In genomic region chr18:58615150-58616132, GRCh38 we compare ENCODE assay signal across 8 cellular contexts. TPM values are rescaled to one million over a fixed set of nuclear protein-coding genes. Genes with fewer than 3 reads are reported as not detected.
DNase-seq lines count a peak whose midpoint lies in the region; ATAC-seq and TF ChIP-seq lines count a peak whose summit lies in the region.

No MANE protein-coding gene starts in this region.

- intact Hi-C loops in activated CD8-positive, alpha-beta T cell treated with anti-CD3 and anti-CD28 coated beads for 36 hours (cut with micrococcal nuclease), result loop anchor here (5.0 kb wide), 3 partner anchors 37 to 73 kb away; partner anchors contain the start of gene MALT1

- CTCF ChIA-PET in activated CD8-positive, alpha-beta T cell treated with anti-CD3 and anti-CD28 coated beads for 36 hours (lab: Charles Lee), result interaction anchor here (1.0 to 1.7 kb wide), 2 partner anchors 78 to 149 kb away, joined by 3 to 10 read pairs; no protein-coding TSS in a partner anchor

- DNase-seq in activated CD8-positive, alpha-beta T cell treated with anti-CD3 and anti-CD28 coated beads for 36 hours, result peak; percentile 89
- DNase-seq in natural killer cell treated with Interleukin-12 subunit alpha and Interleukin-12 subunit beta and Interleukin-15 and Interleukin-18, amount 100 ng/mL, for 72 hours (ENCODE audit: low spot score), result peak; percentile 74
- no peak for DNase-seq in endothelial cell (ENCODE audit: low spot score)
- DNase-seq in UCSD-AML1 (lab: John Stamatoyannopoulos, UW; ENCODE audit: unreplicated experiment), result no peak
- no peak for DNase-seq in midbrain (lab: John Stamatoyannopoulos, UW)
- DNase-seq in LoVo (ENCODE audit: low spot score), result no peak

- H3K4me1 Mint-ChIP-seq in activated CD8-positive, alpha-beta T cell treated with anti-CD3 and anti-CD28 coated beads for 36 hours (ENCODE audit: low read depth), result peaks cover 39% of the 10 kb centered on the region
- H3K4me1 Mint-ChIP-seq in natural killer cell treated with Interleukin-12 subunit alpha and Interleukin-12 subunit beta and Interleukin-15 and Interleukin-18, amount 100 ng/mL, for 72 hours (ENCODE audit: low read depth in 2 of 2), result peaks cover 14 to 16% of the 10 kb centered on the region in 2 donors
- no peaks in the 10 kb centered on the region for H3K4me1 Mint-ChIP-seq in endothelial cell (ENCODE audit: unreplicated experiment)

- H3K9me3 Mint-ChIP-seq in activated CD8-positive, alpha-beta T cell treated with anti-CD3 and anti-CD28 coated beads for 36 hours, result no peaks in the 10 kb centered on the region
- H3K9me3 Mint-ChIP-seq in natural killer cell treated with Interleukin-12 subunit alpha and Interleukin-12 subunit beta and Interleukin-15 and Interleukin-18, amount 100 ng/mL, for 72 hours, result no peaks in the 10 kb centered on the region
- no peaks in the 10 kb centered on the region for H3K9me3 Mint-ChIP-seq in endothelial cell (ENCODE audit: unreplicated experiment)

- H3K36me3 Mint-ChIP-seq in activated CD8-positive, alpha-beta T cell treated with anti-CD3 and anti-CD28 coated beads for 36 hours (ENCODE audit: low read depth), result no peaks in the 10 kb centered on the region
- H3K36me3 Mint-ChIP-seq in natural killer cell treated with Interleukin-12 subunit alpha and Interleukin-12 subunit beta and Interleukin-15 and Interleukin-18, amount 100 ng/mL, for 72 hours, result no peaks in the 10 kb centered on the region
- no peaks in the 10 kb centered on the region for H3K36me3 Mint-ChIP-seq in endothelial cell (ENCODE audit: low read depth, unreplicated experiment)

- POLR2A ChIA-PET in activated CD8-positive, alpha-beta T cell treated with anti-CD3 and anti-CD28 coated beads for 36 hours (lab: Charles Lee), result interaction anchor here (1.0 to 1.6 kb wide), 6 partner anchors 10 to 100 kb away, joined by 3 to 8 read pairs (median 3); no protein-coding TSS in a partner anchor

- peak overlapping the region; percentile 96 for H3K27ac Mint-ChIP-seq in activated CD8-positive, alpha-beta T cell treated with anti-CD3 and anti-CD28 coated beads for 36 hours
- peak overlapping the region; percentile 83 to 89 for H3K27ac Mint-ChIP-seq in natural killer cell treated with Interleukin-12 subunit alpha and Interleukin-12 subunit beta and Interleukin-15 and Interleukin-18, amount 100 ng/mL, for 72 hours
- H3K27ac Mint-ChIP-seq in endothelial cell (ENCODE audit: unreplicated experiment), result no peak overlapping the region

- H3K4me3 Mint-ChIP-seq in activated CD8-positive, alpha-beta T cell treated with anti-CD3 and anti-CD28 coated beads for 36 hours, result peak overlapping the region; percentile 49
- peak overlapping the region; percentile 67 for H3K4me3 Mint-ChIP-seq in natural killer cell treated with Interleukin-12 subunit alpha and Interleukin-12 subunit beta and Interleukin-15 and Interleukin-18, amount 100 ng/mL, for 72 hours
- no peak overlapping the region for H3K4me3 Mint-ChIP-seq in endothelial cell (ENCODE audit: unreplicated experiment)

- TF ChIP-seq CTCF in activated CD8-positive, alpha-beta T cell treated with anti-CD3 and anti-CD28 coated beads for 36 hours (IDR thresholded peaks at IDR 0.05), result no peak
- TF ChIP-seq CTCF in endothelial cell (IDR thresholded peaks at IDR 0.05; ENCODE audit: unreplicated experiment), result no peak

- ATAC-seq in GM19372 (IDR thresholded peaks at IDR 0.05; ENCODE audit: low read depth, unreplicated experiment) (peak; percentile 83), HG03097 (IDR thresholded peaks at IDR 0.05; ENCODE audit: low FRiP score, unreplicated experiment) (peak; percentile 67)
- ATAC-seq in activated CD8-positive, alpha-beta T cell treated with anti-CD3 and anti-CD28 coated beads for 36 hours, result peak; percentile 97
- ATAC-seq in natural killer cell treated with Interleukin-12 subunit alpha and Interleukin-12 subunit beta and Interleukin-15 and Interleukin-18, amount 100 ng/mL, for 72 hours, result peak; percentile 97 to 98

- H3K27me3 Mint-ChIP-seq in activated CD8-positive, alpha-beta T cell treated with anti-CD3 and anti-CD28 coated beads for 36 hours, result no peaks in the 10 kb centered on the region
- no peaks in the 10 kb centered on the region for H3K27me3 Mint-ChIP-seq in natural killer cell treated with Interleukin-12 subunit alpha and Interleukin-12 subunit beta and Interleukin-15 and Interleukin-18, amount 100 ng/mL, for 72 hours
- peaks cover 3% of the 10 kb centered on the region for H3K27me3 Mint-ChIP-seq in endothelial cell (ENCODE audit: unreplicated experiment)

RNA-seq across cellular contexts. Expression of gene ALPK2, which starts 13.4 kb away (rescaled TPM):
- total RNA-seq in activated CD8-positive, alpha-beta T cell treated with anti-CD3 and anti-CD28 coated beads for 36 hours, result under 1 TPM; 0.34 to 0.59 TPM
- under 1 TPM; 0.17 to 0.78 TPM for total RNA-seq in natural killer cell treated with Interleukin-12 subunit alpha and Interleukin-12 subunit beta and Interleukin-15 and Interleukin-18, amount 100 ng/mL, for 72 hours
- 0.59 TPM for total RNA-seq in endothelial cell (ENCODE audit: unreplicated experiment)

RNA-seq across cellular contexts. Expression of gene MALT1, which starts 55.8 kb away (rescaled TPM):
- total RNA-seq in activated CD8-positive, alpha-beta T cell treated with anti-CD3 and anti-CD28 coated beads for 36 hours, result 10 to 100 TPM; 57.8 to 67.5 TPM
- 10 to 100 TPM; 26.2 to 47.7 TPM for total RNA-seq in natural killer cell treated with Interleukin-12 subunit alpha and Interleukin-12 subunit beta and Interleukin-15 and Interleukin-18, amount 100 ng/mL, for 72 hours
- total RNA-seq in endothelial cell (ENCODE audit: unreplicated experiment), result 17.3 TPM

Comparison
In these comparisons a context has a peak if more than half of its experiments do, and no peak if none do; other contexts are left out.
1. DNase-seq: peak in activated CD8-positive, alpha-beta T cell treated with anti-CD3 and anti-CD28 coated beads for 36 hours (single experiment) and natural killer cell treated with Interleukin-12 subunit alpha and Interleukin-12 subunit beta and Interleukin-15 and Interleukin-18, amount 100 ng/mL, for 72 hours (single experiment); none in endothelial cell (single experiment), UCSD-AML1 (single experiment), midbrain (single experiment) and LoVo (single experiment).
2. Peak in every context shown above with its lines, with median percentiles within 50 percentile points of each other: ATAC-seq.